In genomic region chr10:101570764-101571572, GRCh38 we compare ENCODE assay signal across 8 cellular contexts. TPM values are rescaled to one million over a fixed set of nuclear protein-coding genes. Genes with fewer than 3 reads are reported as not detected.
DNase-seq lines count a peak whose midpoint lies in the region; ATAC-seq and TF ChIP-seq lines count a peak whose summit lies in the region.

No MANE protein-coding gene starts in this region.

- H3K9me3 ChIP-seq in AG04450 (ENCODE audit: control insufficient read depth, insufficient read depth, low read length) (peaks cover 8% of the 10 kb centered on the region), HCT116 (ENCODE audit: control insufficient read depth in 1 of 2, insufficient read depth in 1 of 2, low read depth in 1 of 2, low read length in 2 of 2) (no peaks in the 10 kb centered on the region), adrenal gland (replicated peaks in 1 of 3) (peaks cover 0 to 8% (median 0%) of the 10 kb centered on the region in 3 donors), thoracic aorta (peaks cover 7% of the 10 kb centered on the region)

- POLR2A ChIA-PET in AG04450 (lab: Yijun Ruan, JAX) (no interaction called here), HCT116 (lab: Charles Lee) (interaction anchor here (0.7 to 2.8 kb wide), 3 partner anchors 270 to 359 kb away, joined by 3 to 14 read pairs (median 4); no protein-coding TSS in a partner anchor)

- CTCF ChIA-PET in AG04450 (lab: Charles Lee) (interaction anchor here (0.6 to 7.4 kb wide), 46 partner anchors 10 to 1035 kb away, joined by 3 to 132 read pairs (median 4); partner anchors contain the start of genes DPCD, HIF1AN and POLL), HCT116 (lab: Charles Lee) (interaction anchor here (0.7 to 3.8 kb wide), 29 partner anchors 10 to 1364 kb away, joined by 3 to 130 read pairs (median 6); partner anchors contain the start of genes DPCD and POLL)

- H3K9me2 ChIP-seq in HCT116 (ENCODE audit: insufficient read depth): no peaks in the 10 kb centered on the region

- H3K4me3 ChIP-seq in AG04450 (ENCODE audit: low read depth, low read length): peak overlapping the region; percentile 61
- peak overlapping the region; percentile 62 to 66 for H3K4me3 ChIP-seq in HCT116 (replicated peaks in 1 of 2; ENCODE audit: low read depth in 1 of 2, low read length in 2 of 2)
- peak overlapping the region in 3 of 4 donors; percentile 2 to 55 (median 40) for H3K4me3 ChIP-seq in adrenal gland
- peak overlapping the region; percentile 75 for H3K4me3 ChIP-seq in thoracic aorta

- H3K27me3 ChIP-seq in AG04450 (ENCODE audit: control insufficient read depth, insufficient read depth, low read length): peaks cover 31% of the 10 kb centered on the region
- H3K27me3 ChIP-seq in HCT116 (ENCODE audit: insufficient read depth, low read length): no peaks in the 10 kb centered on the region
- peaks cover under 1% of the 10 kb centered on the region for H3K27me3 ChIP-seq in adrenal gland
- H3K27me3 ChIP-seq in thoracic aorta (replicated peaks; ENCODE audit: insufficient read depth): peaks cover under 1% of the 10 kb centered on the region

- no peak for TF ChIP-seq RAD21 in HCT116 (IDR thresholded peaks at IDR 0.05; ENCODE audit: low read depth)

- intact Hi-C loops in HCT116 (cut with micrococcal nuclease) (loop anchor here (1.0 to 10.0 kb wide), 5 partner anchors 270 to 506 kb away; partner anchors contain the start of gene KAZALD1), adrenal gland (cut with DNase I) (loop anchor here (2.0 to 10.0 kb wide), 3 partner anchors 96 to 358 kb away; no protein-coding TSS in a partner anchor)

- ATAC-seq in HCT116 (peak; percentile 19), thoracic aorta (ENCODE audit: insufficient number of reproducible peaks, low FRiP score, low read depth) (no peak), HG02678 (IDR thresholded peaks at IDR 0.05; ENCODE audit: unreplicated experiment) (no peak)

- H3K4me1 ChIP-seq in HCT116 (ENCODE audit: control insufficient read depth in 1 of 2, insufficient read depth in 2 of 2, low read length in 2 of 2) (peaks cover 11 to 22% of the 10 kb centered on the region in 2 experiments), adrenal gland (replicated peaks in 1 of 2) (peaks cover 17 to 23% of the 10 kb centered on the region in 2 donors), thoracic aorta (ENCODE audit: control insufficient read depth in 1 of 2, low read depth in 2 of 2) (peaks cover 6 to 25% of the 10 kb centered on the region in 2 donors)

- peak overlapping the region; percentile 100 for H3K4me2 ChIP-seq in HCT116 (ENCODE audit: low read length)

- TF ChIP-seq POLR2A in HCT116 (IDR thresholded peaks at IDR 0.05; ENCODE audit: borderline replicate concordance, extremely low read depth, insufficient read depth, insufficient read length) (no peak), adrenal gland (IDR thresholded peaks at IDR 0.05) (no peak)

- DNase-seq in AG04450 (ENCODE audit: low read depth, low spot score): no peak
- no peak for DNase-seq in HCT116 (ENCODE audit: low read depth, low spot score)
- peak in 1 of 7 donors; percentile 23 for DNase-seq in adrenal gland
- peak; percentile 49 for DNase-seq in iPS-NIHi7 (ENCODE audit: extremely low spot score)
- DNase-seq in thoracic aorta (ENCODE audit: low spot score): no peak
- no peak for DNase-seq in stimulated activated CD4-positive, alpha-beta T cell treated with anti-CD3 and anti-CD28 coated beads, Interleukin-15, amount 100 ng/mL, for 24 hours
- DNase-seq in AG08396 (ENCODE audit: low spot score): no peak

- H3K27ac ChIP-seq in AG04450 (ENCODE audit: low read depth, low read length) (no peak overlapping the region), HCT116 (ENCODE audit: low read depth, low read length) (peak overlapping the region; percentile 47; the same call in 1 of the 2 replicates), adrenal gland (no peak overlapping the region), thoracic aorta (no peak overlapping the region)

- no peak for TF ChIP-seq CTCF in AG04450 (IDR thresholded peaks at IDR 0.05; ENCODE audit: low read depth, low read length)
- TF ChIP-seq CTCF in HCT116 (IDR thresholded peaks at IDR 0.05 in 2 of 3, conservative IDR thresholded peaks at IDR 0.05 in 1 of 3; ENCODE audit: borderline replicate concordance in 1 of 3, insufficient read depth in 1 of 3, low read depth in 2 of 3, low read length in 2 of 3): no peak
- no peak for TF ChIP-seq CTCF in adrenal gland (IDR thresholded peaks at IDR 0.05)
- TF ChIP-seq CTCF in thoracic aorta (IDR thresholded peaks at IDR 0.05): no peak

- peak overlapping the region; percentile 72 for H3K9ac ChIP-seq in HCT116 (ENCODE audit: low read length)

- H3K36me3 ChIP-seq in HCT116 (ENCODE audit: control insufficient read depth in 1 of 2, insufficient read depth in 2 of 2, low read length in 2 of 2): no peaks in the 10 kb centered on the region
- H3K36me3 ChIP-seq in adrenal gland (replicated peaks in 1 of 2): no peaks in the 10 kb centered on the region
- no peaks in the 10 kb centered on the region for H3K36me3 ChIP-seq in thoracic aorta

- WGBS in adrenal gland, 4 donors: 21 to 38% (median 27%) methylated on average over 14 to 22 of the region's 22 CpGs

- BruUV-seq in HCT116 (replicated peaks; lab: Mats Ljungman, UMichigan): no TSS peak

- no peaks in the 10 kb centered on the region for H4K20me1 ChIP-seq in HCT116 (ENCODE audit: insufficient read depth)

- H3K79me2 ChIP-seq in HCT116 (ENCODE audit: insufficient read depth, low read length): no peaks in the 10 kb centered on the region

- RAD21 ChIA-PET in HCT116 (lab: Charles Lee; ENCODE audit: low non-redundant PET in 1 of 2, low total read pairs in 2 of 2, uncharacterized antibody in 2 of 2, unreplicated experiment in 2 of 2): interaction anchor here (0.6 to 3.7 kb wide), 10 partner anchors 17 to 405 kb away, joined by 3 to 31 read pairs (median 4); partner anchors contain the start of genes BTRC (in 1 of the 2), DPCD (in 1 of the 2) and POLL (in 1 of the 2)

- peak overlapping the region; percentile 91 for H2AFZ ChIP-seq in HCT116 (ENCODE audit: low read depth, low read length, poor library complexity, severe bottlenecking)

TF ChIP-seq in HCT116, 20 proteins besides CTCF, POLR2A, EP300 and RAD21 (continues in another document):
- no peak for TF ChIP-seq ELF1 (IDR thresholded peaks at IDR 0.05; ENCODE audit: borderline replicate concordance, low read depth)
- TF ChIP-seq ZNF274 (IDR thresholded peaks at IDR 0.05; ENCODE audit: low read depth, low read length): no peak
- TF ChIP-seq REST (IDR thresholded peaks at IDR 0.05; ENCODE audit: low read depth): no peak
- TF ChIP-seq EZH2phosphoT487 (IDR thresholded peaks at IDR 0.05; ENCODE audit: borderline replicate concordance): no peak
- TF ChIP-seq CBX3 (IDR thresholded peaks at IDR 0.05; ENCODE audit: low read depth): no peak
- no peak for TF ChIP-seq FOSL1 (IDR thresholded peaks at IDR 0.05; ENCODE audit: low read depth)
- TF ChIP-seq EZH2 (IDR thresholded peaks at IDR 0.05): no peak
- no peak for TF ChIP-seq SRF (IDR thresholded peaks at IDR 0.05; ENCODE audit: low read depth)

RNA-seq across cellular contexts. Expression of gene POLL, which starts 17.1 kb away (rescaled TPM):
- polyA plus RNA-seq in AG04450 (2011; rRNA removed): 14.8 and 16.4 TPM in 2 replicates
- polyA minus RNA-seq in AG04450 (2011; rRNA and poly(A)+ RNA removed): 30.1 and 44.0 TPM in 2 replicates
- total RNA-seq in HCT116 (2021; ENCODE audit: unreplicated experiment): 51.3 TPM
- 42.0 and 43.2 TPM in 2 replicates for polyA plus RNA-seq in HCT116 (2012)
- 10 to 100 TPM; 16.1 to 44.6 (median 31.5) TPM for total RNA-seq in adrenal gland
- 10 to 100 TPM; 10.1 to 83.7 (median 59.3) TPM for polyA plus RNA-seq in adrenal gland
- 10 to 100 TPM; 22.3 to 37.0 TPM for total RNA-seq in thoracic aorta

RNA-seq across cellular contexts. Expression of gene DPCD, which starts 17.2 kb away (rescaled TPM):
- 49.7 and 51.1 TPM in 2 replicates for polyA plus RNA-seq in AG04450 (2011; rRNA removed)
- 17.0 and 20.1 TPM in 2 replicates for polyA minus RNA-seq in AG04450 (2011; rRNA and poly(A)+ RNA removed)
- 39.5 TPM for total RNA-seq in HCT116 (2021; ENCODE audit: unreplicated experiment)
- 87.6 and 101 TPM in 2 replicates for polyA plus RNA-seq in HCT116 (2012)
- 10 to 100 TPM in 7 of 8 donors, 1 to 10 TPM in 1; 8.3 to 32.1 (median 23.1) TPM for total RNA-seq in adrenal gland
- 10 to 100 TPM; 19.6 to 42.5 (median 28.6) TPM for polyA plus RNA-seq in adrenal gland
- total RNA-seq in thoracic aorta: 10 to 100 TPM; 12.6 to 22.9 TPM
